In genomic region chr18:7626922-7627440, GRCh38 we compare ENCODE assay signal across 8 cellular contexts. TPM values are rescaled to one million over a fixed set of nuclear protein-coding genes. Genes with fewer than 3 reads are reported as not detected.
DNase-seq lines count a peak whose midpoint lies in the region; ATAC-seq and TF ChIP-seq lines count a peak whose summit lies in the region.

No MANE protein-coding gene starts in this region.

- DNase-seq in Caki2 (ENCODE audit: low read depth) (peak; percentile 28), RPMI7951 (ENCODE audit: low read depth) (peak; percentile 82), fibroblast of mammary gland (ENCODE audit: low read depth) (peak; percentile 75), omental fat pad (ENCODE audit: low spot score) (no peak), ecto neural progenitor cell (ENCODE audit: low spot score) (no peak), Peyer's patch (no peak)

- H3K4me3 ChIP-seq in fibroblast of mammary gland (ENCODE audit: control insufficient read depth, low read depth, low read length) (no peak overlapping the region), Peyer's patch (no peak overlapping the region)

- TF ChIP-seq POLR2A in Peyer's patch (IDR thresholded peaks at IDR 0.05): no peak

- no peak overlapping the region for H3K27ac ChIP-seq in Peyer's patch

- ATAC-seq in omental fat pad (ENCODE audit: low FRiP score) (peak; percentile 41), GM18517 (IDR thresholded peaks at IDR 0.05; ENCODE audit: unreplicated experiment) (no peak), HG02763 (IDR thresholded peaks at IDR 0.05; ENCODE audit: unreplicated experiment) (no peak)

- H3K9me3 ChIP-seq in Peyer's patch: no peaks in the 10 kb centered on the region

- H3K4me1 ChIP-seq in Peyer's patch: peaks cover 0 to 7% (median 0%) of the 10 kb centered on the region in 4 donors

- no peaks in the 10 kb centered on the region for H3K36me3 ChIP-seq in Peyer's patch

- H3K27me3 ChIP-seq in Peyer's patch: no peaks in the 10 kb centered on the region

- TF ChIP-seq CTCF in fibroblast of mammary gland (conservative IDR thresholded peaks at IDR 0.05; ENCODE audit: control insufficient read depth, insufficient read depth, low read depth, low read length): peak; percentile 37
- TF ChIP-seq CTCF in omental fat pad (IDR thresholded peaks at IDR 0.05): no peak
- TF ChIP-seq CTCF in Peyer's patch (IDR thresholded peaks at IDR 0.05): no peak

- in situ Hi-C loops in Caki2 (cut with HindIII; ENCODE audit: low pct_unique_long_range_greater_than_20kb, low sequenced_read_pairs): no loop called here

RNA-seq across cellular contexts. Expression of gene PTPRM, which starts 59.9 kb away (rescaled TPM):
- total RNA-seq in Caki2 (2014; rRNA removed; shearing (Covaris generic); ENCODE audit: low replicate concordance): 3.7 and 29.1 TPM in 2 replicates
- total RNA-seq in RPMI7951 (2014; rRNA removed; shearing (Covaris generic)): 31.2 and 51.8 TPM in 2 replicates
- total RNA-seq in omental fat pad: 100 to 1,000 TPM in 3 of 4 donors, 10 to 100 TPM in 1; 64.8 to 238 (median 144) TPM
- 100 to 1,000 TPM in 1 of 4 donors, 10 to 100 TPM in 3; 39.6 to 211 (median 80.3) TPM for total RNA-seq in Peyer's patch

Comparison
In these comparisons a context has a peak if more than half of its experiments do, and no peak if none do; other contexts are left out.
1. DNase-seq: peak in Caki2 (single experiment), RPMI7951 (single experiment) and fibroblast of mammary gland (single experiment); none in omental fat pad (single experiment), ecto neural progenitor cell (single experiment) and Peyer's patch (0 of 3).